In genomic region chr4:73676881-73677323, GRCh38 we compare ENCODE assay signal across 10 cellular contexts.
DNase-seq lines count a peak whose midpoint lies in the region; ATAC-seq and TF ChIP-seq lines count a peak whose summit lies in the region.
"Had no signal": no experiment of that assay in that cellular context is flagged by ENCODE, and none has a peak within 500 bp of the region (broad histone marks: within the 10 kb centered on the region; RNA-seq: fewer than 3 reads in every experiment).

No MANE protein-coding gene starts in this region.

- peaks cover 5% of the 10 kb centered on the region for H3K27me3 Mint-ChIP-seq in T-helper 2 cell treated with Interferon-gamma antibody and Interleukin-4, amounts not matched to agents 5 μg/mL and 100 μg/mL, for 36 hours (ENCODE audit: low read depth)

- peak; percentile 87 for ATAC-seq in GM18505 (IDR thresholded peaks at IDR 0.05; ENCODE audit: unreplicated experiment)
- ATAC-seq in HG02798 (IDR thresholded peaks at IDR 0.05; ENCODE audit: poor library complexity, unreplicated experiment), result peak; percentile 68
- no peak for ATAC-seq in GM19023 (IDR thresholded peaks at IDR 0.05; ENCODE audit: unreplicated experiment)

- H3K9me3 Mint-ChIP-seq in T-helper 2 cell treated with Interferon-gamma antibody and Interleukin-4, amounts not matched to agents 5 μg/mL and 100 μg/mL, for 36 hours, result no peaks in the 10 kb centered on the region

- H3K4me3 Mint-ChIP-seq in T-helper 2 cell treated with Interferon-gamma antibody and Interleukin-4, amounts not matched to agents 5 μg/mL and 100 μg/mL, for 36 hours, result no peak overlapping the region

- no peaks in the 10 kb centered on the region for H3K36me3 Mint-ChIP-seq in T-helper 2 cell treated with Interferon-gamma antibody and Interleukin-4, amounts not matched to agents 5 μg/mL and 100 μg/mL, for 36 hours (ENCODE audit: low read depth)

- peak; percentile 88 for DNase-seq in NCI-H345 (lab: John Stamatoyannopoulos, UW)
- peak; percentile 93 for DNase-seq in glomerular visceral epithelial cell (ENCODE audit: extremely low spot score)
- DNase-seq in activated effector memory CD4-positive, alpha-beta T cell treated with anti-CD3 and anti-CD28 coated beads, Interleukin-2, amount 50 U/mL, for 16 hours, result no peak
- no peak for DNase-seq in T-helper 2 cell treated with Interferon-gamma antibody and Interleukin-4, amounts not matched to agents 5 μg/mL and 100 μg/mL, for 36 hours (ENCODE audit: low spot score)
- no peak for DNase-seq in RKO (ENCODE audit: low spot score)
- DNase-seq: erythroblast; stimulated activated CD4-positive, alpha-beta T cell treated with anti-CD3 and anti-CD28 coated beads, Interleukin-1b, Interleukin-23, amount 100 ng/mL, for 48 hours had no signal

- H3K27ac Mint-ChIP-seq in T-helper 2 cell treated with Interferon-gamma antibody and Interleukin-4, amounts not matched to agents 5 μg/mL and 100 μg/mL, for 36 hours, result no peak overlapping the region

- no peaks in the 10 kb centered on the region for H3K4me1 Mint-ChIP-seq in T-helper 2 cell treated with Interferon-gamma antibody and Interleukin-4, amounts not matched to agents 5 μg/mL and 100 μg/mL, for 36 hours (ENCODE audit: low read depth)

- TF ChIP-seq POLR2A in GM18505 (IDR thresholded peaks at IDR 0.05; ENCODE audit: borderline replicate concordance, extremely low read depth, insufficient read depth, insufficient read length), result no peak

Comparison
In these comparisons a context has a peak if more than half of its experiments do, and no peak if none do; other contexts are left out.
1. DNase-seq: peak in NCI-H345 (single experiment) and glomerular visceral epithelial cell (single experiment); none in activated effector memory CD4-positive, alpha-beta T cell treated with anti-CD3 and anti-CD28 coated beads, Interleukin-2, amount 50 U/mL, for 16 hours (single experiment), T-helper 2 cell treated with Interferon-gamma antibody and Interleukin-4, amounts not matched to agents 5 μg/mL and 100 μg/mL, for 36 hours (single experiment) and RKO (single experiment).